ENCODE assay signal across 25 cellular contexts in genomic region chr3:57256844-57257243, GRCh38. TPM values are rescaled to one million over a fixed set of nuclear protein-coding genes. Genes with fewer than 3 reads are reported as not detected.
"Had no signal": no experiment of that assay in that cellular context is flagged by ENCODE, and none has a peak within 500 bp of the region (broad histone marks: within the 10 kb centered on the region; RNA-seq: fewer than 3 reads in every experiment).

No MANE protein-coding gene starts in this region.

- H3K27ac ChIP-seq: left lung, parathyroid adenoma, sigmoid colon, spleen, testis, uterus had no signal

- H3K27ac Mint-ChIP-seq: activated CD4-positive, alpha-beta memory T cell treated with anti-CD3 and anti-CD28 coated beads for 36 hours; activated naive CD4-positive, alpha-beta T cell treated with anti-CD3 and anti-CD28 coated beads, Interleukin-2, amount 10 ng/mL, durations not matched to agents 7 days and 5 days; activated naive CD8-positive, alpha-beta T cell treated with anti-CD3 and anti-CD28 coated beads, Interleukin-2, amount 50 U/mL, for 24 hours; dendritic cell treated with granulocyte-macrophage colony-stimulating factor and Interleukin-4, amounts not matched to agents 40 ng/mL and 50 ng/mL, for 4 days; T-helper 17 cell had no signal

- ATAC-seq: activated naive CD8-positive, alpha-beta T cell treated with anti-CD3 and anti-CD28 coated beads, Interleukin-2, amount 50 U/mL, for 24 hours; left lung; T-helper 17 cell had no signal

- H3K4me3 Mint-ChIP-seq: activated CD4-positive, alpha-beta memory T cell treated with anti-CD3 and anti-CD28 coated beads for 36 hours; activated naive CD4-positive, alpha-beta T cell treated with anti-CD3 and anti-CD28 coated beads, Interleukin-2, amount 10 ng/mL, durations not matched to agents 7 days and 5 days; activated naive CD8-positive, alpha-beta T cell treated with anti-CD3 and anti-CD28 coated beads, Interleukin-2, amount 50 U/mL, for 24 hours; dendritic cell treated with granulocyte-macrophage colony-stimulating factor and Interleukin-4, amounts not matched to agents 40 ng/mL and 50 ng/mL, for 4 days; T-helper 17 cell had no signal

- H3K9me3 ChIP-seq: left lung, sigmoid colon, testis, uterus had no signal

- H3K27me3 Mint-ChIP-seq: activated CD4-positive, alpha-beta memory T cell treated with anti-CD3 and anti-CD28 coated beads for 36 hours; activated naive CD4-positive, alpha-beta T cell treated with anti-CD3 and anti-CD28 coated beads, Interleukin-2, amount 10 ng/mL, durations not matched to agents 7 days and 5 days; activated naive CD8-positive, alpha-beta T cell treated with anti-CD3 and anti-CD28 coated beads, Interleukin-2, amount 50 U/mL, for 24 hours; dendritic cell treated with granulocyte-macrophage colony-stimulating factor and Interleukin-4, amounts not matched to agents 40 ng/mL and 50 ng/mL, for 4 days; T-helper 17 cell had no signal

- H3K27me3 ChIP-seq: left lung, sigmoid colon, spleen, testis, uterus had no signal

- H3K36me3 ChIP-seq: uterus had no signal

- H3K4me1 ChIP-seq: left lung, parathyroid adenoma, spleen, testis, uterus had no signal

- DNase-seq: activated CD4-positive, alpha-beta memory T cell treated with anti-CD3 and anti-CD28 coated beads for 36 hours; activated CD4-positive, alpha-beta T cell treated with anti-CD3 and anti-CD28 coated beads for 48 hours; activated effector memory CD4-positive, alpha-beta T cell treated with anti-CD3 and anti-CD28 coated beads, Interleukin-2, amount 50 U/mL, for 16 hours; activated naive CD4-positive, alpha-beta T cell treated with anti-CD3 and anti-CD28 coated beads, Interleukin-2, amount 10 ng/mL, durations not matched to agents 7 days and 5 days; activated naive CD8-positive, alpha-beta T cell treated with anti-CD3 and anti-CD28 coated beads, Interleukin-2, amount 50 U/mL, for 24 hours; effector CD4-positive, alpha-beta T cell; erythroblast; foreskin fibroblast; hippocampal formation; kidney glomerular epithelial cell; left lung; midbrain; nucleus accumbens; sigmoid colon; spleen; stimulated activated CD4-positive, alpha-beta T cell treated with anti-CD3 and anti-CD28 coated beads, Interleukin-4, amount 100 ng/mL, for 1 hour; stimulated activated naive CD4-positive, alpha-beta T cell; T-helper 17 cell; testis; trophoblast cell; uterus had no signal

- H3K9me3 Mint-ChIP-seq: activated CD4-positive, alpha-beta memory T cell treated with anti-CD3 and anti-CD28 coated beads for 36 hours; activated naive CD4-positive, alpha-beta T cell treated with anti-CD3 and anti-CD28 coated beads, Interleukin-2, amount 10 ng/mL, durations not matched to agents 7 days and 5 days; activated naive CD8-positive, alpha-beta T cell treated with anti-CD3 and anti-CD28 coated beads, Interleukin-2, amount 50 U/mL, for 24 hours had no signal

- H3K4me3 ChIP-seq: left lung, sigmoid colon, spleen, testis, uterus had no signal

- H3K4me1 Mint-ChIP-seq: activated naive CD4-positive, alpha-beta T cell treated with anti-CD3 and anti-CD28 coated beads, Interleukin-2, amount 10 ng/mL, durations not matched to agents 7 days and 5 days; activated naive CD8-positive, alpha-beta T cell treated with anti-CD3 and anti-CD28 coated beads, Interleukin-2, amount 50 U/mL, for 24 hours; T-helper 17 cell had no signal

RNA-seq across cellular contexts. Expression of gene ASB14, which starts 35.6 kb away (rescaled TPM):
- total RNA-seq: activated CD4-positive, alpha-beta memory T cell treated with anti-CD3 and anti-CD28 coated beads for 36 hours; fibroblast of lung; glomerular endothelial cell; sigmoid colon; spleen; T-helper 17 cell had no signal
- polyA plus RNA-seq: fibroblast of lung, sigmoid colon had no signal

RNA-seq across cellular contexts. Expression of gene HESX1, which starts 57.1 kb away (rescaled TPM):
- total RNA-seq: uterus had no signal
